22 cellular contexts compared by ENCODE assay signal in the genomic region with DNA sequence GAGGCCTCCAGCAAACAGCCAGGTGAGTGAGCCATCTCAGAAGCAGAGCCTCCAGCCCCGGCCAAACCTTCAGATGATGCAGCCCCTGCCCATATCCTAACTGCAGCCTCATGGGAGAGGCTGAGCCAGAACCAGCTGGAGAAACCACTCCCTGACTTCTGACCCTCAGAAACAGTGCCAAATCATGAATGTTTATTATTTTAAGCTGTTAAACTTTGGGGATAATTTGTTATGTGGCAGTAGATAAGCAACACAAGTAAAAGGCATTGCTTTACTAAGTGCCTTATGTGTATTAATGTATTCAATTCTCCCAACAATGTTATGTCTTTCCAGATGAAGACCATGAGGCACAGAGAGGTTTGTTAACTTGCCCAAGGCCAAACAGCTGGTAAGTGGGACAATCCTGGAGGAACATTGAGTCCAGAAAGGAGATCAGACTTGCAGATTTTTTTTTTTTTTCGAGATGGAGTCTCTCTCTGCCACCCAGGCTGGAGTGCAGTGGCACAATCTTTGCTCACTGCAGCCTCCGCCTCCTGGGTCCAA. TPM values are rescaled to one million over a fixed set of nuclear protein-coding genes. Genes with fewer than 3 reads are reported as not detected.
DNase-seq lines count a peak whose midpoint lies in the region; ATAC-seq, FAIRE-seq and TF ChIP-seq lines count a peak whose summit lies in the region.
"Had no signal": no experiment of that assay in that cellular context is flagged by ENCODE, and none has a peak within 500 bp of the region (broad histone marks: within the 10 kb centered on the region; RNA-seq: fewer than 3 reads in every experiment).

No MANE protein-coding gene starts in this region.

- H4K8ac ChIP-seq in neuronal stem cell (ENCODE audit: low read depth, low read length): no peak overlapping the region

- no peak overlapping the region for H3K23ac ChIP-seq in neuronal stem cell (ENCODE audit: low read depth, low read length, poor library complexity)

- H3K4me1 Mint-ChIP-seq in T-helper 1 cell treated with Interleukin-12 subunit alpha and Interleukin-12 subunit beta and Interleukin-4 antibody, amounts not matched to agents 30 μg/mL and 1 μg/mL, for 36 hours (ENCODE audit: low read depth): peaks cover 57% of the 10 kb centered on the region
- peaks cover 12% of the 10 kb centered on the region for H3K4me1 Mint-ChIP-seq in astrocyte (ENCODE audit: low read depth, unreplicated experiment)

- H3K9me3 Mint-ChIP-seq in T-helper 1 cell treated with Interleukin-12 subunit alpha and Interleukin-12 subunit beta and Interleukin-4 antibody, amounts not matched to agents 30 μg/mL and 1 μg/mL, for 36 hours: peaks cover 4% of the 10 kb centered on the region
- H3K9me3 Mint-ChIP-seq in astrocyte (ENCODE audit: unreplicated experiment): no peaks in the 10 kb centered on the region
- H3K9me3 Mint-ChIP-seq: CD4-positive, CD25-positive, alpha-beta regulatory T cell had no signal

- H3K4me2 ChIP-seq in astrocyte (ENCODE audit: low read length) (no peak overlapping the region), neuronal stem cell (ENCODE audit: insufficient read depth, low read length, poor library complexity, severe bottlenecking) (no peak overlapping the region)

- H3K36me3 Mint-ChIP-seq in T-helper 1 cell treated with Interleukin-12 subunit alpha and Interleukin-12 subunit beta and Interleukin-4 antibody, amounts not matched to agents 30 μg/mL and 1 μg/mL, for 36 hours (ENCODE audit: low read depth): peaks cover 15% of the 10 kb centered on the region
- H3K36me3 Mint-ChIP-seq in astrocyte (ENCODE audit: low read depth, unreplicated experiment): peaks cover 5% of the 10 kb centered on the region
- H3K36me3 Mint-ChIP-seq: CD4-positive, CD25-positive, alpha-beta regulatory T cell had no signal

- DNase-seq in T-helper 1 cell: no peak
- peak; percentile 30 for DNase-seq in HCEC 1CT
- peak; percentile 66 for DNase-seq in astrocyte (ENCODE audit: low read depth)
- peak; percentile 58 for DNase-seq in fibroblast of the aortic adventitia (ENCODE audit: low read depth)
- DNase-seq in neuronal stem cell (ENCODE audit: low spot score): no peak
- no peak for DNase-seq in ureter (ENCODE audit: low spot score)
- DNase-seq: CD4-positive, CD25-positive, alpha-beta regulatory T cell; COR-L47; DMS 273 treated with DMSO at 0.1 percent for 48 hours; DND-41; GDM1; NCI-H1694 treated with DMSO at 0.1 percent for 48 hours; NCI-H510A; NCI-H748 treated with DMSO at 0.1 percent for 48 hours; NK-92 treated with Interleukin-12 subunit alpha and Interleukin-12 subunit beta, amount 100 ng/mL, for 24 hours; SHP77 had no signal

- no peaks in the 10 kb centered on the region for H3K36me3 ChIP-seq in astrocyte (ENCODE audit: insufficient read depth, low read length)
- no peaks in the 10 kb centered on the region for H3K36me3 ChIP-seq in neuronal stem cell (replicated peaks in 1 of 2; ENCODE audit: control insufficient read depth in 2 of 2, insufficient read depth in 2 of 2, low read length in 2 of 2)

- no peak for FAIRE-seq in astrocyte (lab: Jason Lieb, UNC)
- FAIRE-seq: H54, HTR-8/SVneo, RCC 7860 had no signal

- no peak overlapping the region for H3K14ac ChIP-seq in neuronal stem cell (ENCODE audit: low read length)

- H3K4me3 Mint-ChIP-seq in T-helper 1 cell treated with Interleukin-12 subunit alpha and Interleukin-12 subunit beta and Interleukin-4 antibody, amounts not matched to agents 30 μg/mL and 1 μg/mL, for 36 hours: no peak overlapping the region
- no peak overlapping the region for H3K4me3 Mint-ChIP-seq in astrocyte (ENCODE audit: unreplicated experiment)
- H3K4me3 Mint-ChIP-seq: CD4-positive, CD25-positive, alpha-beta regulatory T cell had no signal

- no peak overlapping the region for H2BK120ac ChIP-seq in neuronal stem cell (ENCODE audit: low read depth, low read length)

- H3K4me3 ChIP-seq in astrocyte (ENCODE audit: insufficient read depth, low read depth, low read length) (no peak overlapping the region), fibroblast of the aortic adventitia (ENCODE audit: low read depth, low read length) (no peak overlapping the region), neuronal stem cell (ENCODE audit: low read length in 2 of 2) (no peak overlapping the region)

- no peak overlapping the region for H2BK5ac ChIP-seq in neuronal stem cell (ENCODE audit: low read length)

- H2AK5ac ChIP-seq in neuronal stem cell (ENCODE audit: low read depth, low read length): no peak overlapping the region

- H3K4ac ChIP-seq in neuronal stem cell (ENCODE audit: low read length): no peak overlapping the region

- no peak for ATAC-seq in HG02571 (IDR thresholded peaks at IDR 0.05; ENCODE audit: unreplicated experiment)

- H4K91ac ChIP-seq in neuronal stem cell (ENCODE audit: low read depth, low read length, poor library complexity): no peak overlapping the region

- no peak overlapping the region for H3K18ac ChIP-seq in neuronal stem cell (ENCODE audit: low read length)

- H3K9me3 ChIP-seq in astrocyte (ENCODE audit: insufficient read depth, low read depth, low read length) (no peaks in the 10 kb centered on the region), neuronal stem cell (replicated peaks in 1 of 2; ENCODE audit: control insufficient read depth in 2 of 2, insufficient read depth in 1 of 2, low read depth in 1 of 2, low read length in 2 of 2) (peaks cover 0 to 2% of the 10 kb centered on the region in 2 donors)

- no peaks in the 10 kb centered on the region for H3K79me2 ChIP-seq in astrocyte (ENCODE audit: insufficient read depth, low read length)

- TF ChIP-seq CTCF in astrocyte (IDR thresholded peaks at IDR 0.05; ENCODE audit: insufficient read depth, low read depth, low read length) (no peak), fibroblast of the aortic adventitia (IDR thresholded peaks at IDR 0.05; ENCODE audit: insufficient read depth, low read length) (no peak)

- no peak overlapping the region for H2BK15ac ChIP-seq in neuronal stem cell (ENCODE audit: low read length)

- H3K27me3 Mint-ChIP-seq in T-helper 1 cell treated with Interleukin-12 subunit alpha and Interleukin-12 subunit beta and Interleukin-4 antibody, amounts not matched to agents 30 μg/mL and 1 μg/mL, for 36 hours (ENCODE audit: low read depth): no peaks in the 10 kb centered on the region
- peaks cover 32% of the 10 kb centered on the region for H3K27me3 Mint-ChIP-seq in astrocyte (ENCODE audit: low read depth, unreplicated experiment)
- H3K27me3 Mint-ChIP-seq: CD4-positive, CD25-positive, alpha-beta regulatory T cell had no signal

- H2BK12ac ChIP-seq in neuronal stem cell (ENCODE audit: low read length): no peak overlapping the region

- no peaks in the 10 kb centered on the region for H4K20me1 ChIP-seq in astrocyte (ENCODE audit: insufficient read depth, low read length)

- H2AFZ ChIP-seq in astrocyte (ENCODE audit: low read depth, low read length) (no peak overlapping the region), neuronal stem cell (ENCODE audit: low read length) (no peak overlapping the region)

- H3K27ac ChIP-seq in astrocyte (ENCODE audit: low read depth, low read length): no peak overlapping the region
- H3K27ac ChIP-seq in neuronal stem cell (replicated peaks; ENCODE audit: low read length): no peak overlapping the region
- H3K27ac ChIP-seq: 22Rv1 had no signal

- no CpG with 5 or more reads among the region's 3 CpGs for WGBS in neuronal stem cell (ENCODE audit: extremely low coverage in 2 of 2, insufficient read length in 2 of 2, insufficient replicate concordance in 1 of 2), 2 donors

- H3K9ac ChIP-seq in astrocyte (ENCODE audit: low read length): no peak overlapping the region
- no peak overlapping the region for H3K9ac ChIP-seq in neuronal stem cell (ENCODE audit: low read depth, low read length, poor library complexity)

- H3K79me1 ChIP-seq in neuronal stem cell (ENCODE audit: low read depth, low read length): no peaks in the 10 kb centered on the region

- H3K4me1 ChIP-seq in astrocyte (ENCODE audit: insufficient read depth, low read length): peaks cover 11% of the 10 kb centered on the region
- peaks cover 2 to 8% of the 10 kb centered on the region in 2 donors for H3K4me1 ChIP-seq in neuronal stem cell (ENCODE audit: control insufficient read depth in 2 of 2, insufficient read depth in 1 of 2, low read depth in 1 of 2, low read length in 2 of 2)

- H3K27ac Mint-ChIP-seq in T-helper 1 cell treated with Interleukin-12 subunit alpha and Interleukin-12 subunit beta and Interleukin-4 antibody, amounts not matched to agents 30 μg/mL and 1 μg/mL, for 36 hours: peak overlapping the region; percentile 28
- H3K27ac Mint-ChIP-seq in astrocyte (ENCODE audit: unreplicated experiment): no peak overlapping the region

- H3K27me3 ChIP-seq in astrocyte (ENCODE audit: insufficient read depth, low read length) (peaks cover 4% of the 10 kb centered on the region), neuronal stem cell (ENCODE audit: control insufficient read depth in 3 of 3, insufficient read depth in 3 of 3, low read depth in 1 of 3, low read length in 3 of 3) (no peaks in the 10 kb centered on the region)

RNA-seq across cellular contexts. Expression of gene SOCS1, which starts 59.6 kb away (rescaled TPM):
- total RNA-seq in astrocyte (16.0 and 20.2 TPM in 2 replicates), fibroblast of the aortic adventitia (ENCODE audit: low replicate concordance) (3.3 and 5.6 TPM in 2 replicates), ureter (6.9 TPM)
- polyA plus RNA-seq in neuronal stem cell (2013, experiment 1 of 2): 3.4 TPM
- 3.6 TPM for polyA plus RNA-seq in neuronal stem cell (2013, experiment 2 of 2)

Comparison
In these comparisons a context has a peak if more than half of its experiments do, and no peak if none do; other contexts are left out.
1. DNase-seq: peak in HCEC 1CT (single experiment), astrocyte (single experiment) and fibroblast of the aortic adventitia (single experiment); none in T-helper 1 cell (0 of 5), neuronal stem cell (single experiment) and ureter (single experiment).